ENCODE assay signal across 21 cellular contexts in genomic region chr2:176924909-176925548, GRCh38.
A peak's percentile ranks its signal among the peaks of the same experiment; 100 is the strongest.
DNase-seq lines count a peak whose midpoint lies in the region; ATAC-seq and TF ChIP-seq lines count a peak whose summit lies in the region.
"Had no signal": no experiment of that assay in that cellular context is flagged by ENCODE, and none has a peak within 500 bp of the region (broad histone marks: within the 10 kb centered on the region; RNA-seq: fewer than 3 reads in every experiment).

No MANE protein-coding gene starts in this region.

- peak overlapping the region; percentile 94 for H2AFZ ChIP-seq in GM23338

- no peaks in the 10 kb centered on the region for H3K79me2 ChIP-seq in GM23338 (replicated peaks; ENCODE audit: insufficient read depth)

- no peaks in the 10 kb centered on the region for H3K27me3 ChIP-seq in GM23338 (ENCODE audit: insufficient read depth)
- H3K27me3 ChIP-seq: BE2C had no signal

- H3K27ac ChIP-seq in GM23338 (ENCODE audit: low read depth): no peak overlapping the region
- H3K27ac ChIP-seq: SJSA1 had no signal

- H3K4me1 Mint-ChIP-seq in GM23338: no peaks in the 10 kb centered on the region
- no peaks in the 10 kb centered on the region for H3K4me1 Mint-ChIP-seq in WTC11
- no peaks in the 10 kb centered on the region for H3K4me1 Mint-ChIP-seq in stimulated activated effector memory CD8-positive, alpha-beta T cell treated with anti-CD3 and anti-CD28 coated beads, Interleukin-12 subunit alpha, Interleukin-12 subunit beta, amount 100 ng/mL, for 72 hours

- TF ChIP-seq CTCF in GM23338 (conservative IDR thresholded peaks at IDR 0.05; ENCODE audit: low read depth in 2 of 2) (no peak), WTC11 (IDR thresholded peaks at IDR 0.05) (no peak)

- no peaks in the 10 kb centered on the region for H3F3A ChIP-seq in GM23338 (replicated peaks; ENCODE audit: low read depth)

- H3K9me2 ChIP-seq in GM23338 (ENCODE audit: insufficient read depth): no peaks in the 10 kb centered on the region

- H3K4me1 ChIP-seq in GM23338 (ENCODE audit: insufficient read depth): no peaks in the 10 kb centered on the region
- H3K4me1 ChIP-seq: BE2C, SJSA1 had no signal

- H3K4me3 ChIP-seq in GM23338: no peak overlapping the region
- H3K4me3 ChIP-seq: GM12878, SJSA1 had no signal

- POLR2A ChIA-PET in WTC11 (lab: Charles Lee): no interaction called here

- H3K4me2 ChIP-seq in GM23338: no peak overlapping the region

- no peaks in the 10 kb centered on the region for H4K20me1 ChIP-seq in GM23338 (replicated peaks; ENCODE audit: insufficient read depth)

- H3K4me3 Mint-ChIP-seq in GM23338 (no peak overlapping the region), WTC11 (no peak overlapping the region)
- H3K4me3 Mint-ChIP-seq in stimulated activated effector memory CD8-positive, alpha-beta T cell treated with anti-CD3 and anti-CD28 coated beads, Interleukin-12 subunit alpha, Interleukin-12 subunit beta, amount 100 ng/mL, for 72 hours: no peak overlapping the region
- H3K4me3 Mint-ChIP-seq: HFFc6 had no signal

- no peak overlapping the region for H3K27ac Mint-ChIP-seq in GM23338
- no peak overlapping the region for H3K27ac Mint-ChIP-seq in WTC11
- H3K27ac Mint-ChIP-seq in stimulated activated effector memory CD8-positive, alpha-beta T cell treated with anti-CD3 and anti-CD28 coated beads, Interleukin-12 subunit alpha, Interleukin-12 subunit beta, amount 100 ng/mL, for 72 hours: no peak overlapping the region
- H3K27ac Mint-ChIP-seq: HFFc6 had no signal

- ATAC-seq in GM23338 (no peak; the same call in 1 of the 3 replicates), WTC11 (no peak), GM18520 (IDR thresholded peaks at IDR 0.05; ENCODE audit: unreplicated experiment) (no peak)
- ATAC-seq in stimulated activated effector memory CD8-positive, alpha-beta T cell treated with anti-CD3 and anti-CD28 coated beads, Interleukin-12 subunit alpha, Interleukin-12 subunit beta, amount 100 ng/mL, for 72 hours: peak; percentile 71
- ATAC-seq: GM12878, Right ventricle myocardium inferior had no signal

- H3K36me3 Mint-ChIP-seq in GM23338 (ENCODE audit: low read depth) (no peaks in the 10 kb centered on the region), WTC11 (0 out of 2 replicates have a peak, but pooled peaks cover 3% of the 10 kb centered on the region)
- H3K36me3 Mint-ChIP-seq in stimulated activated effector memory CD8-positive, alpha-beta T cell treated with anti-CD3 and anti-CD28 coated beads, Interleukin-12 subunit alpha, Interleukin-12 subunit beta, amount 100 ng/mL, for 72 hours: no peaks in the 10 kb centered on the region

- DNase-seq in GM23338 (ENCODE audit: low spot score) (no peak), WTC11 (ENCODE audit: low spot score) (no peak), islet precursor cell (peak; percentile 68), NCI-H2029 (lab: John Stamatoyannopoulos, UW) (no peak), putamen (ENCODE audit: low spot score) (no peak), NCI-H1436 treated with DMSO at 0.1 percent for 48 hours (lab: John Stamatoyannopoulos, UW) (no peak)
- DNase-seq in stimulated activated effector memory CD8-positive, alpha-beta T cell treated with anti-CD3 and anti-CD28 coated beads, Interleukin-12 subunit alpha, Interleukin-12 subunit beta, amount 100 ng/mL, for 72 hours (ENCODE audit: low spot score in 2 of 2): no peak
- DNase-seq: BE2C, H7, HFFc6, Kasumi-1, NCI-H1092 treated with DMSO at 0.1 percent for 48 hours, NCI-H146, NCI-H2081, NCI-H2171 treated with DMSO at 0.1 percent for 48 hours, NCI-H524 treated with DMSO at 0.1 percent for 48 hours, NCI-H82 had no signal

- H3K27me3 Mint-ChIP-seq in GM23338 (ENCODE audit: insufficient read depth, low read depth, poor library complexity): no peaks in the 10 kb centered on the region
- H3K27me3 Mint-ChIP-seq in WTC11 (ENCODE audit: low read depth): no peaks in the 10 kb centered on the region

- H3K9me3 Mint-ChIP-seq in GM23338 (peaks cover 5% of the 10 kb centered on the region; the same call in 2 of the 3 replicates), WTC11 (peaks cover 17% of the 10 kb centered on the region)
- no peaks in the 10 kb centered on the region for H3K9me3 Mint-ChIP-seq in stimulated activated effector memory CD8-positive, alpha-beta T cell treated with anti-CD3 and anti-CD28 coated beads, Interleukin-12 subunit alpha, Interleukin-12 subunit beta, amount 100 ng/mL, for 72 hours

- CTCF ChIA-PET in WTC11 (lab: Charles Lee): no interaction called here

- H3K36me3 ChIP-seq in GM23338 (ENCODE audit: insufficient read depth): no peaks in the 10 kb centered on the region
- H3K36me3 ChIP-seq: BE2C, SJSA1 had no signal

TF ChIP-seq in GM23338, 12 proteins besides CTCF, POLR2A, EP300 and RAD21 (continues in another document):
- TF ChIP-seq ZNF331 (CRISPR knock-in tag; IDR thresholded peaks at IDR 0.05; ENCODE audit: low read depth) (no peak), JUNB (IDR thresholded peaks at IDR 0.05; ENCODE audit: unreplicated experiment) (no peak), STAT1 (IDR thresholded peaks at IDR 0.05; ENCODE audit: unreplicated experiment) (no peak), REST (IDR thresholded peaks at IDR 0.05; ENCODE audit: unreplicated experiment) (no peak)

TF ChIP-seq in WTC11, 78 proteins besides CTCF, POLR2A, EP300 and RAD21:
- no peak for TF ChIP-seq RORB (CRISPR knock-in tag; IDR thresholded peaks at IDR 0.05)
- peak; percentile 85 for TF ChIP-seq PRDM15 (CRISPR knock-in tag; IDR thresholded peaks at IDR 0.05)
